Comparison of ENCODE assay signal across 15 cellular contexts in the genomic region with DNA sequence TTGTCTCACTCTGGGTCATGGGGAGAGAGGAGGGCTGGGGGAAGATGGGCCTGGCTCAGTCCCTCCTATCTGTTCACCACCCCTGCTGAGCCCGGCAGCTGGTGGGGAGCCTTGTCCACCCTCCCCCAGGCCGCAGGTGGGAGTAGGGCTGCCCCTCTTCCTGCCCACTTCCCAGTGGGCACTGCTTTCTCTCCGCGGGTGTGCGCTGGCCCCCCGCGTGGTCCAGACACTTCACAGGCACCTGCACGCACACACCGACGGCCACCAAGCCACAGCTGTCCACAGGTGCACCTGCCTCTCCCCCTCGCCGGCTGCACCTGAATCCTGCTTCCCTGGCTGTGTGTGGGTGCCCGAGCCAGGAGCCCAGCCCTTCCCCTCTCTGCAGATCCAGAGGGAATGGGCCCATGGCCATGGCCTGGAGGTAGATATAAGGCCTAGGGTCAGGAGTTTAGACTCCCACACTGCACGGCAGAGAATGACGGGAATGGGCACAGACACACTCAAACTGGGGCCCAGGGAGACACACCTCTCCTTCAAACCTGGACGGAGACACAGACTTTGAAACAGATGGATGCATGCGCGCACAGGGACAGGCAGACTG. TPM values are rescaled to one million over a fixed set of nuclear protein-coding genes. Genes with fewer than 3 reads are reported as not detected.
DNase-seq lines count a peak whose midpoint lies in the region; ATAC-seq and TF ChIP-seq lines count a peak whose summit lies in the region.
"Had no signal": no experiment of that assay in that cellular context is flagged by ENCODE, and none has a peak within 500 bp of the region (broad histone marks: within the 10 kb centered on the region; RNA-seq: fewer than 3 reads in every experiment).

No MANE protein-coding gene starts in this region.

- POLR2A ChIA-PET in HEK293 (lab: Yijun Ruan, JAX) = interaction anchor here (1.2 to 2.6 kb wide), 2 partner anchors 10 to 19 kb away, joined by 6 to 15 read pairs; partner anchors contain the start of genes NTHL1 and TSC2

- peaks cover 21% of the 10 kb centered on the region for H3K27me3 Mint-ChIP-seq in progenitor cell of endocrine pancreas

- H3K4me1 ChIP-seq in HEK293 (ENCODE audit: control insufficient read depth, insufficient read depth, low read length) (no peaks in the 10 kb centered on the region; the same call in 1 of the 2 replicates), ascending aorta (peaks cover 20 to 34% of the 10 kb centered on the region in 2 donors)

- intact Hi-C loops in ascending aorta (cut with DNase I) = loop anchor here (10.0 kb wide), 1 partner anchor 226 kb away; the partner anchor contains the start of gene ECI1

- ATAC-seq in GM19328 (IDR thresholded peaks at IDR 0.05; ENCODE audit: unreplicated experiment) = no peak
- ATAC-seq: activated T-cell treated with anti-CD3 and anti-CD28 coated beads, Interleukin-2, amount 50 U/mL, for 72 hours; stimulated activated effector memory CD8-positive, alpha-beta T cell treated with anti-CD3 and anti-CD28 coated beads, Interleukin-12 subunit alpha, Interleukin-12 subunit beta, amount 100 ng/mL, for 72 hours had no signal

- CTCF ChIA-PET in HEK293 (lab: Yijun Ruan, JAX) = interaction anchor here (1.1 to 2.1 kb wide), 2 partner anchors 21 to 112 kb away, joined by 5 to 10 read pairs; no protein-coding TSS in a partner anchor

- H3K9me3 ChIP-seq in HEK293 (ENCODE audit: control insufficient read depth, insufficient read depth, low read depth, low read length) (no peaks in the 10 kb centered on the region), ascending aorta (no peaks in the 10 kb centered on the region)

- H3K4me3 ChIP-seq in HEK293 (ENCODE audit: low read depth, low read length) = no peak overlapping the region
- peak overlapping the region; percentile 9 to 64 for H3K4me3 ChIP-seq in ascending aorta

- H3K36me3 Mint-ChIP-seq in progenitor cell of endocrine pancreas (ENCODE audit: insufficient read depth) = no peaks in the 10 kb centered on the region
- H3K36me3 Mint-ChIP-seq: CD4-positive, CD25-positive, alpha-beta regulatory T cell; stimulated activated effector memory CD8-positive, alpha-beta T cell treated with anti-CD3 and anti-CD28 coated beads, Interleukin-12 subunit alpha, Interleukin-12 subunit beta, amount 100 ng/mL, for 72 hours had no signal

- no peak for DNase-seq in ascending aorta (ENCODE audit: low spot score in 2 of 2)
- DNase-seq in progenitor cell of endocrine pancreas (ENCODE audit: low spot score, unreplicated experiment) = no peak
- no peak for DNase-seq in SIG-M5 (lab: John Stamatoyannopoulos, UW)
- no peak for DNase-seq in mucosa of gallbladder (ENCODE audit: low spot score)
- DNase-seq: activated T-cell treated with anti-CD3 and anti-CD28 coated beads, Interleukin-2, amount 50 U/mL, for 72 hours; anterior cingulate cortex; CD4-positive, CD25-positive, alpha-beta regulatory T cell; foreskin melanocyte; GF-D8; NCI-H1105 treated with DMSO at 0.1 percent for 48 hours; stimulated activated CD4-positive, alpha-beta T cell treated with anti-CD3 and anti-CD28 coated beads, Interleukin-1b, Interleukin-23, amount 100 ng/mL, for 48 hours had no signal

- H3K27ac Mint-ChIP-seq in progenitor cell of endocrine pancreas = peak overlapping the region; percentile 45
- H3K27ac Mint-ChIP-seq: activated T-cell treated with anti-CD3 and anti-CD28 coated beads, Interleukin-2, amount 50 U/mL, for 72 hours; stimulated activated effector memory CD8-positive, alpha-beta T cell treated with anti-CD3 and anti-CD28 coated beads, Interleukin-12 subunit alpha, Interleukin-12 subunit beta, amount 100 ng/mL, for 72 hours had no signal

- TF ChIP-seq CTCF in HEK293 (tag by site-specific recombination; IDR thresholded peaks at IDR 0.05) = no peak
- TF ChIP-seq CTCF in ascending aorta (IDR thresholded peaks at IDR 0.05) = no peak
- no peak for TF ChIP-seq CTCF in progenitor cell of endocrine pancreas (IDR thresholded peaks at IDR 0.05; ENCODE audit: unreplicated experiment)

- no peak overlapping the region for H3K27ac ChIP-seq in HEK293 (ENCODE audit: extremely low read depth, low read depth, low read length)
- H3K27ac ChIP-seq in ascending aorta = peak overlapping the region; percentile 27 to 45

- H3K27me3 ChIP-seq in ascending aorta = no peaks in the 10 kb centered on the region

- no peaks in the 10 kb centered on the region for H3K9me3 Mint-ChIP-seq in progenitor cell of endocrine pancreas (ENCODE audit: low read depth)
- H3K9me3 Mint-ChIP-seq: activated T-cell treated with anti-CD3 and anti-CD28 coated beads, Interleukin-2, amount 50 U/mL, for 72 hours; CD4-positive, CD25-positive, alpha-beta regulatory T cell; stimulated activated effector memory CD8-positive, alpha-beta T cell treated with anti-CD3 and anti-CD28 coated beads, Interleukin-12 subunit alpha, Interleukin-12 subunit beta, amount 100 ng/mL, for 72 hours had no signal

- H3K4me1 Mint-ChIP-seq in progenitor cell of endocrine pancreas (ENCODE audit: low read depth) = peaks cover 1% of the 10 kb centered on the region

- H3K36me3 ChIP-seq in HEK293 (ENCODE audit: control insufficient read depth in 2 of 2, insufficient read depth in 1 of 2, low read length in 2 of 2) (peaks cover 0 to 4% of the 10 kb centered on the region in 2 experiments; a peak in 1 of 3 replicates), ascending aorta (no peaks in the 10 kb centered on the region)

- no peak overlapping the region for H3K4me3 Mint-ChIP-seq in progenitor cell of endocrine pancreas (ENCODE audit: low read depth)
- H3K4me3 Mint-ChIP-seq: activated T-cell treated with anti-CD3 and anti-CD28 coated beads, Interleukin-2, amount 50 U/mL, for 72 hours had no signal

TF ChIP-seq in HEK293, 187 proteins besides CTCF, POLR2A, EP300 and RAD21 (continues in another document):
- TF ChIP-seq ZFHX2 (tag by site-specific recombination; conservative IDR thresholded peaks at IDR 0.05) (peak; percentile 58), ZNF121 (tag by site-specific recombination; IDR thresholded peaks at IDR 0.05) (no peak), ZNF629 (tag by site-specific recombination; IDR thresholded peaks at IDR 0.05) (no peak), ZNF624 (tag by site-specific recombination; IDR thresholded peaks at IDR 0.05) (no peak), ZNF292 (tag by site-specific recombination; IDR thresholded peaks at IDR 0.05; ENCODE audit: borderline replicate concordance, low read depth) (no peak), SCRT2 (tag by site-specific recombination; IDR thresholded peaks at IDR 0.05) (peak; percentile 41; the same call in 1 of the 2 replicates), ZNF239 (tag by site-specific recombination; IDR thresholded peaks at IDR 0.05) (no peak), ZNF426 (tag by site-specific recombination; IDR thresholded peaks at IDR 0.05) (no peak), ZNF248 (tag by site-specific recombination; IDR thresholded peaks at IDR 0.05) (no peak), ZBTB7A (tag by site-specific recombination; IDR thresholded peaks at IDR 0.05; ENCODE audit: low read depth) (no peak), ZBTB49 (tag by site-specific recombination; IDR thresholded peaks at IDR 0.05; ENCODE audit: low read depth) (no peak), ZIC2 (tag by site-specific recombination; IDR thresholded peaks at IDR 0.05) (peak; percentile 62), ZNF221 (tag by site-specific recombination; IDR thresholded peaks at IDR 0.05; ENCODE audit: borderline replicate concordance) (no peak), ZNF112 (tag by site-specific recombination; IDR thresholded peaks at IDR 0.05) (no peak)
- TF ChIP-seq, protein P1, sequence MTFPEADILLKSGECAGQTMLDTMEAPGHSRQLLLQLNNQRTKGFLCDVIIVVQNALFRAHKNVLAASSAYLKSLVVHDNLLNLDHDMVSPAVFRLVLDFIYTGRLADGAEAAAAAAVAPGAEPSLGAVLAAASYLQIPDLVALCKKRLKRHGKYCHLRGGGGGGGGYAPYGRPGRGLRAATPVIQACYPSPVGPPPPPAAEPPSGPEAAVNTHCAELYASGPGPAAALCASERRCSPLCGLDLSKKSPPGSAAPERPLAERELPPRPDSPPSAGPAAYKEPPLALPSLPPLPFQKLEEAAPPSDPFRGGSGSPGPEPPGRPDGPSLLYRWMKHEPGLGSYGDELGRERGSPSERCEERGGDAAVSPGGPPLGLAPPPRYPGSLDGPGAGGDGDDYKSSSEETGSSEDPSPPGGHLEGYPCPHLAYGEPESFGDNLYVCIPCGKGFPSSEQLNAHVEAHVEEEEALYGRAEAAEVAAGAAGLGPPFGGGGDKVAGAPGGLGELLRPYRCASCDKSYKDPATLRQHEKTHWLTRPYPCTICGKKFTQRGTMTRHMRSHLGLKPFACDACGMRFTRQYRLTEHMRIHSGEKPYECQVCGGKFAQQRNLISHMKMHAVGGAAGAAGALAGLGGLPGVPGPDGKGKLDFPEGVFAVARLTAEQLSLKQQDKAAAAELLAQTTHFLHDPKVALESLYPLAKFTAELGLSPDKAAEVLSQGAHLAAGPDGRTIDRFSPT (tag by site-specific recombination; IDR thresholded peaks at IDR 0.05) = 0 out of 2 replicates have a peak, but pooled peaks have one; percentile 36

RNA-seq across cellular contexts. Expression of gene NHERF2, which starts 2.0 kb away (rescaled TPM):
- total RNA-seq in ascending aorta = 123 TPM
- 8.4 and 10.3 TPM in 2 replicates for total RNA-seq in progenitor cell of endocrine pancreas
- 121 TPM for total RNA-seq in mucosa of gallbladder

RNA-seq across cellular contexts. Expression of gene NPW, which starts 9.1 kb away (rescaled TPM):
- total RNA-seq in ascending aorta = not detected
- total RNA-seq in progenitor cell of endocrine pancreas = 5.0 and 5.3 TPM in 2 replicates
- total RNA-seq in mucosa of gallbladder = 1.6 TPM
- total RNA-seq: CD4-positive, CD25-positive, alpha-beta regulatory T cell; kidney epithelial cell had no signal

RNA-seq across cellular contexts. Expression of gene NTHL1, which starts 18.9 kb away (rescaled TPM):
- total RNA-seq in ascending aorta = 59.5 TPM
- 24.2 and 28.1 TPM in 2 replicates for total RNA-seq in progenitor cell of endocrine pancreas
- total RNA-seq in mucosa of gallbladder = 33.9 TPM

RNA-seq across cellular contexts. Expression of gene TSC2, which starts 19.1 kb away (rescaled TPM):
- 258 TPM for total RNA-seq in ascending aorta
- total RNA-seq in progenitor cell of endocrine pancreas = 241 and 253 TPM in 2 replicates
- 185 TPM for total RNA-seq in mucosa of gallbladder

RNA-seq across cellular contexts. Expression of gene ZNF598, which starts 19.1 kb away (rescaled TPM):
- 31.1 TPM for total RNA-seq in ascending aorta
- total RNA-seq in progenitor cell of endocrine pancreas = 41.5 and 43.6 TPM in 2 replicates
- 42.1 TPM for total RNA-seq in mucosa of gallbladder

Comparison
In these comparisons a context has a peak if more than half of its experiments do, and no peak if none do; other contexts are left out.
1. RNA of gene NHERF2, which starts 2.0 kb away (total RNA-seq): 123 TPM in ascending aorta (single experiment) and 121 TPM in mucosa of gallbladder (single experiment); 8.4 to 10.3 TPM in progenitor cell of endocrine pancreas; every median in the first group is over 10 times any median in the second.